Comparison of ENCODE assay signal across 2 cellular contexts in genomic region chr16:11006666-11007065, GRCh38.
TF ChIP-seq lines count a peak whose summit lies in the region.

No MANE protein-coding gene starts in this region.

TF ChIP-seq in SK-N-SH treated with all-trans-retinoic acid at 6 μM for 48 hours, 23 proteins besides CTCF, POLR2A, EP300 and RAD21 (continued from another document):
- no peak for TF ChIP-seq PATZ1 (CRISPR knock-in tag; IDR thresholded peaks at IDR 0.05; ENCODE audit: borderline replicate concordance)
- TF ChIP-seq ZFP30 (CRISPR knock-in tag; IDR thresholded peaks at IDR 0.05) = no peak
- no peak for TF ChIP-seq POU6F1 (CRISPR knock-in tag; IDR thresholded peaks at IDR 0.05; ENCODE audit: borderline replicate concordance, low read depth)
- TF ChIP-seq CSDC2 (CRISPR knock-in tag; IDR thresholded peaks at IDR 0.05) = no peak
- TF ChIP-seq ESRRG (CRISPR knock-in tag; IDR thresholded peaks at IDR 0.05) = no peak
- TF ChIP-seq ISL1 (CRISPR knock-in tag; IDR thresholded peaks at IDR 0.05) = no peak
- no peak for TF ChIP-seq TOX (CRISPR knock-in tag; IDR thresholded peaks at IDR 0.05; ENCODE audit: borderline replicate concordance)
- TF ChIP-seq CSRNP3 (CRISPR knock-in tag; IDR thresholded peaks at IDR 0.05) = no peak
- no peak for TF ChIP-seq RARB (CRISPR knock-in tag; IDR thresholded peaks at IDR 0.05)

TF ChIP-seq in SK-N-SH, 30 proteins besides CTCF, POLR2A, EP300 and RAD21 (continued from another document):
- TF ChIP-seq PBX3 (IDR thresholded peaks at IDR 0.05) (no peak), IRF3 (IDR thresholded peaks at IDR 0.05; ENCODE audit: low read depth, low read length) (no peak), JUND (IDR thresholded peaks at IDR 0.05) (no peak), FOXJ3 (CRISPR knock-in tag; IDR thresholded peaks at IDR 0.05) (no peak), FOXM1 (IDR thresholded peaks at IDR 0.05; ENCODE audit: low read depth) (no peak), MXI1 (IDR thresholded peaks at IDR 0.05; ENCODE audit: low read depth, low read length) (no peak), USF2 (IDR thresholded peaks at IDR 0.05; ENCODE audit: borderline replicate concordance, low read depth, low read length) (no peak), TCF12 (IDR thresholded peaks at IDR 0.05) (no peak), RFX5 (IDR thresholded peaks at IDR 0.05; ENCODE audit: low read length) (no peak)
